In the genomic region with DNA sequence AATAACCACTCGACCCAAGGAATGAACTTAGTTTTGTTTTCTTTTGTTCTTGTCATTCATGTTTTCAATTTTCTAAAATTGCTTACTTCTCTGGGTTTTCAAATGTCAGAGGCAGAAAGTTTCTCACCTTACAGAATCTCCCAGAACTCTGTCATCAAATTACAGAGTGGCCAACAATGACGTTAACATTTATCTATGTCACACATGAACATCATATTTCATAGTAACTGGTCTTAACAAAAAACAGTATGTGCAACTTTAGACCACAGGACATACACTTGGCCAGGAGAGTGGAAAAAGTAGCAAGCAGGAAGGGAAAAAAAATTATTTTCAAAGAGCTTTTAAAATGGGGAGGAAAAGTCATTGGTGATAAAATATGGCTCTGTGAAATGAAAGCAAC, we compare ENCODE assay signal across 6 cellular contexts.
"Had no signal": no experiment of that assay in that cellular context is flagged by ENCODE, and none has a peak within 500 bp of the region (broad histone marks: within the 10 kb centered on the region; RNA-seq: fewer than 3 reads in every experiment).

No MANE protein-coding gene starts in this region.

- H3K4me3 ChIP-seq: K562 had no signal

- ATAC-seq: K562 had no signal

- H3K4me1 Mint-ChIP-seq: IgD-negative memory B cell had no signal

- H3K4me3 Mint-ChIP-seq: IgD-negative memory B cell had no signal

- H3K27ac ChIP-seq: HL-60 had no signal

- DNase-seq: IMR-90, KBM-7 had no signal

- H3K27ac Mint-ChIP-seq: IgD-negative memory B cell had no signal

- FAIRE-seq: HTR-8/SVneo, K562 had no signal
